Comparison of ENCODE assay signal across 13 cellular contexts in genomic region chr1:23120383-23120782, GRCh38.
"Had no signal": no experiment of that assay in that cellular context is flagged by ENCODE, and none has a peak within 500 bp of the region (broad histone marks: within the 10 kb centered on the region; RNA-seq: fewer than 3 reads in every experiment).

No MANE protein-coding gene starts in this region.

- DNase-seq: activated CD8-positive, alpha-beta memory T cell treated with anti-CD3 and anti-CD28 coated beads, Interleukin-2, amount 10 ng/mL, durations not matched to agents 7 days and 5 days; activated naive CD4-positive, alpha-beta T cell; activated T-cell treated with anti-CD3 and anti-CD28 coated beads, Interleukin-2, amount 50 U/mL, for 24 hours; amniotic stem cell; body of pancreas; central memory CD4-positive, alpha-beta T cell; hippocampal formation; naive thymus-derived CD8-positive, alpha-beta T cell; stimulated activated CD4-positive, alpha-beta T cell treated with anti-CD3 and anti-CD28 coated beads, Interleukin-15, amount 100 ng/mL, for 24 hours; stimulated activated CD4-positive, alpha-beta T cell treated with anti-CD3 and anti-CD28 coated beads, Interleukin-4, amount 100 ng/mL, for 24 hours; stomach; uterus had no signal

- H3K27ac ChIP-seq: body of pancreas, uterus had no signal

- H3K27me3 ChIP-seq: body of pancreas, stomach, uterus had no signal

- H3K4me1 ChIP-seq: uterus had no signal

- H3K36me3 ChIP-seq: stomach, uterus had no signal

- H3K27me3 Mint-ChIP-seq: activated CD8-positive, alpha-beta memory T cell treated with anti-CD3 and anti-CD28 coated beads, Interleukin-2, amount 10 ng/mL, durations not matched to agents 7 days and 5 days; activated T-cell treated with anti-CD3 and anti-CD28 coated beads, Interleukin-2, amount 50 U/mL, for 24 hours; naive thymus-derived CD8-positive, alpha-beta T cell had no signal

- H3K4me3 ChIP-seq: body of pancreas, lung, stomach, uterus had no signal

- H3K9me3 Mint-ChIP-seq: activated T-cell treated with anti-CD3 and anti-CD28 coated beads, Interleukin-2, amount 50 U/mL, for 24 hours; naive thymus-derived CD8-positive, alpha-beta T cell had no signal

- H3K9me3 ChIP-seq: body of pancreas, stomach, uterus had no signal

- H3K36me3 Mint-ChIP-seq: naive thymus-derived CD8-positive, alpha-beta T cell had no signal
